In genomic region chr19:5622465-5623396, GRCh38 we compare ENCODE assay signal across 8 cellular contexts. TPM values are rescaled to one million over a fixed set of nuclear protein-coding genes. Genes with fewer than 3 reads are reported as not detected.
DNase-seq lines count a peak whose midpoint lies in the region; ATAC-seq, FAIRE-seq and TF ChIP-seq lines count a peak whose summit lies in the region.

SAFB (plus strand) TSS chr19:5623083; CDS start chr19:5623206, 123 bp downstream.
SAFB2 (minus strand) TSS chr19:5622776; CDS start chr19:5622715, 61 bp downstream.

- no peak within 1 kb of the TSS for H2BK120ac ChIP-seq in H1 (replicated peaks; ENCODE audit: low read depth, low read length)

- peaks cover 14 to 26% of the 10 kb centered on the region in 2 experiments for H4K20me1 ChIP-seq in H1 (replicated peaks in 1 of 2; ENCODE audit: control insufficient read depth in 1 of 2, insufficient read depth in 2 of 2, low read length in 2 of 2)

- H3K9me3 ChIP-seq in NT2/D1 (ENCODE audit: insufficient read depth, low read length) (no peaks in the 10 kb centered on the region), H1 (ENCODE audit: insufficient read depth in 2 of 2, low read depth in 1 of 2, low read length in 1 of 2) (no peaks in the 10 kb centered on the region)

- peak within 1 kb of the TSS; percentile 85 to 93 for H3K4me2 ChIP-seq in H1 (ENCODE audit: insufficient read depth in 1 of 2, low read depth in 2 of 2, low read length in 2 of 2)

- POLR2A ChIA-PET in H1 (lab: Charles Lee; ENCODE audit: partially characterized antibody): interaction anchor here (0.6 to 3.8 kb wide), 30 partner anchors 8 to 168 kb away, joined by 3 to 25 read pairs (median 3); partner anchors contain the start of genes CATSPERD, DUS3L, LONP1 and RPL36

- H2BK5ac ChIP-seq in H1 (ENCODE audit: low read depth, low read length): peak within 1 kb of the TSS; percentile 90

- CTCF ChIA-PET in activated CD8-positive, alpha-beta memory T cell treated with anti-CD3 and anti-CD28 coated beads, Interleukin-2, amount 10 ng/mL, durations not matched to agents 7 days and 5 days (lab: Charles Lee): interaction anchor here (0.8 to 4.4 kb wide), 7 partner anchors 11 to 181 kb away, joined by 3 to 21 read pairs (median 5); partner anchors contain the start of genes CATSPERD, LONP1 and RPL36
- CTCF ChIA-PET in H1 (lab: Charles Lee; ENCODE audit: partially characterized antibody): interaction anchor here (1.0 to 1.5 kb wide), 2 partner anchors 61 to 67 kb away, joined by 3 read pairs; no protein-coding TSS in a partner anchor

- H4K5ac ChIP-seq in H1 (ENCODE audit: insufficient read length, low read depth, low read length): peak within 1 kb of the TSS; percentile 85

- WGBS in H1 (ENCODE audit: extremely low coverage in 1 of 2, insufficient coverage in 1 of 2, insufficient read length in 1 of 2, insufficient replicate concordance in 2 of 2, low coverage in 1 of 2, low lambda C conversion rate in 2 of 2, missing lambda C conversion rate in 1 of 2), 2 experiments: 2% methylated on average over 109 of the region's 116 CpGs; no CpG with 5 or more reads in 1 of the 2 experiments

- TF ChIP-seq POLR2A in H1 (IDR thresholded peaks at IDR 0.05; ENCODE audit: control extremely low read depth in 1 of 2, low read depth in 2 of 2, low read length in 2 of 2): peak; percentile 61 to 86; a peak in 2 of 3 replicates

- H3K27me3 Mint-ChIP-seq in activated CD8-positive, alpha-beta memory T cell treated with anti-CD3 and anti-CD28 coated beads, Interleukin-2, amount 10 ng/mL, durations not matched to agents 7 days and 5 days: peaks cover 5% of the 10 kb centered on the region
- H3K27me3 Mint-ChIP-seq in memory B cell: no peaks in the 10 kb centered on the region

- H3K9ac ChIP-seq in NT2/D1 (ENCODE audit: insufficient read length, low read depth) (peak within 1 kb of the TSS; percentile 93), H1 (replicated peaks in 1 of 4; ENCODE audit: extremely low read depth in 1 of 4, low read depth in 3 of 4, low read length in 3 of 4) (peak within 1 kb of the TSS; percentile 90 to 96 (median 93))

- peak; percentile 78 for FAIRE-seq in H1 (lab: Jason Lieb, UNC)

- H3K4me3 Mint-ChIP-seq in activated CD8-positive, alpha-beta memory T cell treated with anti-CD3 and anti-CD28 coated beads, Interleukin-2, amount 10 ng/mL, durations not matched to agents 7 days and 5 days: peak within 1 kb of the TSS; percentile 99
- peak within 1 kb of the TSS; percentile 99 for H3K4me3 Mint-ChIP-seq in memory B cell

- H3K4me1 ChIP-seq in NT2/D1 (ENCODE audit: insufficient read depth, insufficient read length) (peaks cover 9% of the 10 kb centered on the region), H1 (replicated peaks in 1 of 4; ENCODE audit: control insufficient read depth in 3 of 4, insufficient read depth in 4 of 4, low read length in 3 of 4) (peaks cover 2 to 14% (median 6%) of the 10 kb centered on the region in 4 experiments; a peak in 4 of 7 replicates)

- H2AK5ac ChIP-seq in H1 (ENCODE audit: low read depth, low read length): peak within 1 kb of the TSS; percentile 93; the same call in 1 of the 2 replicates

- H3K23ac ChIP-seq in H1 (ENCODE audit: insufficient read length): no peak within 1 kb of the TSS

- ATAC-seq in GM21381 (IDR thresholded peaks at IDR 0.05; ENCODE audit: unreplicated experiment): peak; percentile 79
- peak; percentile 92 for ATAC-seq in activated CD8-positive, alpha-beta memory T cell treated with anti-CD3 and anti-CD28 coated beads, Interleukin-2, amount 10 ng/mL, durations not matched to agents 7 days and 5 days
- ATAC-seq in memory B cell (ENCODE audit: low read depth): peak; percentile 80

- H3K4me3 ChIP-seq in NT2/D1 (ENCODE audit: insufficient read length, low read depth) (peak within 1 kb of the TSS; percentile 91), H1 (ENCODE audit: extremely low read depth in 1 of 4, insufficient read depth in 2 of 4, low read depth in 3 of 4, low read length in 4 of 4) (peak within 1 kb of the TSS; percentile 88 to 100 (median 98))

- H3K27ac ChIP-seq in H1 (ENCODE audit: low read depth, low read length): peak within 1 kb of the TSS; percentile 97

- H3K4ac ChIP-seq in H1 (replicated peaks; ENCODE audit: insufficient read length, low read depth, low read length): peak within 1 kb of the TSS; percentile 71

- H3K36me3 ChIP-seq in NT2/D1 (ENCODE audit: insufficient read depth, insufficient read length, low read length) (peaks cover 76% of the 10 kb centered on the region), H1 (ENCODE audit: control insufficient read depth in 2 of 4, insufficient read depth in 4 of 4, low read length in 3 of 4) (peaks cover 10 to 55% (median 42%) of the 10 kb centered on the region in 4 experiments)

- H4K8ac ChIP-seq in H1 (ENCODE audit: extremely low read depth, insufficient read depth, low read length): peak within 1 kb of the TSS; percentile 99

- H3K23me2 ChIP-seq in H1 (ENCODE audit: low read depth, low read length): peaks cover 11% of the 10 kb centered on the region

- H2BK15ac ChIP-seq in H1 (ENCODE audit: low read length): no peak within 1 kb of the TSS

- peak; percentile 100 for DNase-seq in COR-L47 (lab: John Stamatoyannopoulos, UW)
- DNase-seq in HUDEP-2 (lab: John Stamatoyannopoulos, UW; ENCODE audit: unreplicated experiment in 76 of 76): peak; percentile 62 to 100 (median 100)
- peak; percentile 100 for DNase-seq in NT2/D1 (ENCODE audit: low read depth, low spot score)
- peak; percentile 100 for DNase-seq in activated CD8-positive, alpha-beta memory T cell treated with anti-CD3 and anti-CD28 coated beads, Interleukin-2, amount 10 ng/mL, durations not matched to agents 7 days and 5 days
- peak; percentile 98 to 100 for DNase-seq in H1 (ENCODE audit: low read depth in 1 of 2, low spot score in 2 of 2)
- peak; percentile 94 to 98 for DNase-seq in memory B cell (ENCODE audit: low spot score in 2 of 2)
- DNase-seq in stimulated activated CD8-positive, alpha-beta memory T cell treated with anti-CD3 and anti-CD28 coated beads, Interleukin-12 subunit alpha, Interleukin-12 subunit beta, amount 100 ng/mL, for 24 hours (ENCODE audit: extremely low read depth): peak; percentile 99

- no peak within 1 kb of the TSS for H3K14ac ChIP-seq in H1 (ENCODE audit: insufficient read length)

- H3K27ac Mint-ChIP-seq in activated CD8-positive, alpha-beta memory T cell treated with anti-CD3 and anti-CD28 coated beads, Interleukin-2, amount 10 ng/mL, durations not matched to agents 7 days and 5 days: peak within 1 kb of the TSS; percentile 100
- H3K27ac Mint-ChIP-seq in memory B cell: peak within 1 kb of the TSS; percentile 98

- no peak for TF ChIP-seq RAD21 in H1 (IDR thresholded peaks at IDR 0.05 in 1 of 2, conservative IDR thresholded peaks at IDR 0.05 in 1 of 2; ENCODE audit: low read depth in 2 of 2, low read length in 2 of 2)

- no peak for TF ChIP-seq CTCF in H1 (IDR thresholded peaks at IDR 0.05; ENCODE audit: control extremely low read depth in 1 of 3, insufficient read depth in 1 of 3, low read depth in 1 of 3, low read length in 3 of 3)

- peaks cover 54 to 91% of the 10 kb centered on the region in 2 experiments for H3K79me2 ChIP-seq in H1 (ENCODE audit: control insufficient read depth in 1 of 2, insufficient read depth in 2 of 2, low read length in 2 of 2)

- peaks cover 63% of the 10 kb centered on the region for H3K4me1 Mint-ChIP-seq in activated CD8-positive, alpha-beta memory T cell treated with anti-CD3 and anti-CD28 coated beads, Interleukin-2, amount 10 ng/mL, durations not matched to agents 7 days and 5 days
- peaks cover 43% of the 10 kb centered on the region for H3K4me1 Mint-ChIP-seq in memory B cell

- peak within 1 kb of the TSS; percentile 66; the same call in 1 of the 2 replicates for H3K18ac ChIP-seq in H1 (ENCODE audit: extremely low read depth, low read length)

- no peak within 1 kb of the TSS for H2BK20ac ChIP-seq in H1 (ENCODE audit: low read length)

- peaks cover 64% of the 10 kb centered on the region for H3K36me3 Mint-ChIP-seq in activated CD8-positive, alpha-beta memory T cell treated with anti-CD3 and anti-CD28 coated beads, Interleukin-2, amount 10 ng/mL, durations not matched to agents 7 days and 5 days
- H3K36me3 Mint-ChIP-seq in memory B cell: peaks cover 24% of the 10 kb centered on the region

- H3K56ac ChIP-seq in H1 (replicated peaks; ENCODE audit: insufficient read length, low read depth, low read length): peak within 1 kb of the TSS; percentile 89

- H2BK12ac ChIP-seq in H1 (ENCODE audit: low read depth, low read length): 0 out of 2 replicates have a peak within 1 kb of the TSS, but pooled peaks have one; percentile 27

- peak within 1 kb of the TSS; percentile 96 for H4K91ac ChIP-seq in H1 (replicated peaks; ENCODE audit: insufficient read length, low read length)

- H3K79me1 ChIP-seq in H1 (ENCODE audit: low read depth, low read length): peaks cover 16% of the 10 kb centered on the region

- no peak for TF ChIP-seq EP300 in H1 (IDR thresholded peaks at IDR 0.05; ENCODE audit: borderline replicate concordance in 1 of 2, low read depth in 2 of 2, low read length in 2 of 2)

- H3K9me3 Mint-ChIP-seq in activated CD8-positive, alpha-beta memory T cell treated with anti-CD3 and anti-CD28 coated beads, Interleukin-2, amount 10 ng/mL, durations not matched to agents 7 days and 5 days (ENCODE audit: low read depth): no peaks in the 10 kb centered on the region
- no peaks in the 10 kb centered on the region for H3K9me3 Mint-ChIP-seq in memory B cell

- no peaks in the 10 kb centered on the region for H3K27me3 ChIP-seq in NT2/D1 (ENCODE audit: insufficient read depth, insufficient read length)
- no peaks in the 10 kb centered on the region for H3K27me3 ChIP-seq in H1 (replicated peaks in 1 of 4; ENCODE audit: control insufficient read depth in 3 of 4, extremely low read depth in 1 of 4, insufficient read depth in 3 of 4, low read length in 3 of 4)

- H2AFZ ChIP-seq in H1 (ENCODE audit: low read length): no peak within 1 kb of the TSS

RNA-seq across cellular contexts. Expression of gene SAFB, which starts in this region (rescaled TPM):
- total RNA-seq in activated CD8-positive, alpha-beta memory T cell treated with anti-CD3 and anti-CD28 coated beads, Interleukin-2, amount 10 ng/mL, durations not matched to agents 7 days and 5 days: 100 to 1,000 TPM; 134 to 152 TPM
- total RNA-seq in H1 (2021; fragmentation: NEBNext Ultra II Directional; extraction: Animal tissue kit (Norgen Biotek cat#: 25700)): 109 and 110 TPM in 2 replicates
- 27.0 and 69.5 TPM in 2 replicates for polyA plus RNA-seq in H1 (2011; rRNA removed)
- 78.8 TPM for polyA plus RNA-seq in H1 (2011; cell fraction: cytosol; rRNA removed)
- 109 TPM for polyA plus RNA-seq in H1 (2011; cell fraction: nucleus; rRNA removed)
- polyA plus RNA-seq in H1 (2012, experiment 1 of 2): 76.7 to 104 TPM (median 87.6 TPM) in 4 replicates
- polyA plus RNA-seq in H1 (2012, experiment 2 of 2): 22.5 TPM
- 49.9 TPM for polyA plus RNA-seq in H1 (2013, experiment 1 of 2)
- polyA plus RNA-seq in H1 (2013, experiment 2 of 2): 48.6 TPM
- 14.9 and 21.3 TPM in 2 replicates for polyA minus RNA-seq in H1 (2011; rRNA and poly(A)+ RNA removed)
- 46.4 TPM for polyA minus RNA-seq in H1 (2011; cell fraction: cytosol; rRNA and poly(A)+ RNA removed)
- 44.8 TPM for polyA minus RNA-seq in H1 (2011; cell fraction: nucleus; rRNA and poly(A)+ RNA removed)

RNA-seq across cellular contexts. Expression of gene SAFB2, which starts in this region (rescaled TPM):
- 100 to 1,000 TPM; 110 to 125 TPM for total RNA-seq in activated CD8-positive, alpha-beta memory T cell treated with anti-CD3 and anti-CD28 coated beads, Interleukin-2, amount 10 ng/mL, durations not matched to agents 7 days and 5 days
- 63.8 and 74.4 TPM in 2 replicates for total RNA-seq in H1 (2021; fragmentation: NEBNext Ultra II Directional; extraction: Animal tissue kit (Norgen Biotek cat#: 25700))
- polyA plus RNA-seq in H1 (2011; rRNA removed): 14.8 and 31.1 TPM in 2 replicates
- polyA plus RNA-seq in H1 (2011; cell fraction: cytosol; rRNA removed): 21.4 TPM
- 72.7 TPM for polyA plus RNA-seq in H1 (2011; cell fraction: nucleus; rRNA removed)
- 40.4 to 68.7 TPM (median 52.6 TPM) in 4 replicates for polyA plus RNA-seq in H1 (2012, experiment 1 of 2)
- polyA plus RNA-seq in H1 (2012, experiment 2 of 2): 15.1 TPM
- 37.8 TPM for polyA plus RNA-seq in H1 (2013, experiment 1 of 2)
- 31.4 TPM for polyA plus RNA-seq in H1 (2013, experiment 2 of 2)
- 13.9 and 21.9 TPM in 2 replicates for polyA minus RNA-seq in H1 (2011; rRNA and poly(A)+ RNA removed)
- polyA minus RNA-seq in H1 (2011; cell fraction: cytosol; rRNA and poly(A)+ RNA removed): 23.3 TPM
- polyA minus RNA-seq in H1 (2011; cell fraction: nucleus; rRNA and poly(A)+ RNA removed): 44.7 TPM

Comparison
In these comparisons a context has a peak if more than half of its experiments do, and no peak if none do; other contexts are left out.
1. Peak in every context shown above with its lines: DNase-seq, ATAC-seq, H3K4me3 ChIP-seq and H3K27ac ChIP-seq.